2 cellular contexts compared by ENCODE assay signal in the genomic region with DNA sequence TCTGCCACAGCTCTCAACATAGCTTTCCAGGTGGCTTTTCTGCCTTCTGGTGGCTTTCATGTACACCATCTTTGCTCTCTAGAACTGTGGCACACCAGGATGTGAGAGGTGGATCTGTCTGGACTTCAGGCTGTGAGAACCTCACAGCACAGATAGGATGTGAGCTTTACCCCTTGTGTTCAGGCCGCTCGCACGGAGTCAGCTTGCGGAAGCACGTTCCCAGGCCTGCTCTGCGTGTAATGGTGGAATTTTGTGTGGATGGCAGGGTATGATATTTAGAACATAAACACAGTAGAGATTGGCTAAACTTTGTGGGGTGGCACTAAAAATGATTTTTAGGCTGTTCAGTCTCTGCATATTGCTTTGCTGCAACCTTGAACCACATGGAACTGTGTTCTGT.
TF ChIP-seq lines count a peak whose summit lies in the region.

No MANE protein-coding gene starts in this region.

TF ChIP-seq in WTC11, 78 proteins besides CTCF, POLR2A, EP300 and RAD21 (continues in another document):
- TF ChIP-seq ZNF423 (CRISPR knock-in tag; IDR thresholded peaks at IDR 0.05): no peak
- TF ChIP-seq, protein P1, sequence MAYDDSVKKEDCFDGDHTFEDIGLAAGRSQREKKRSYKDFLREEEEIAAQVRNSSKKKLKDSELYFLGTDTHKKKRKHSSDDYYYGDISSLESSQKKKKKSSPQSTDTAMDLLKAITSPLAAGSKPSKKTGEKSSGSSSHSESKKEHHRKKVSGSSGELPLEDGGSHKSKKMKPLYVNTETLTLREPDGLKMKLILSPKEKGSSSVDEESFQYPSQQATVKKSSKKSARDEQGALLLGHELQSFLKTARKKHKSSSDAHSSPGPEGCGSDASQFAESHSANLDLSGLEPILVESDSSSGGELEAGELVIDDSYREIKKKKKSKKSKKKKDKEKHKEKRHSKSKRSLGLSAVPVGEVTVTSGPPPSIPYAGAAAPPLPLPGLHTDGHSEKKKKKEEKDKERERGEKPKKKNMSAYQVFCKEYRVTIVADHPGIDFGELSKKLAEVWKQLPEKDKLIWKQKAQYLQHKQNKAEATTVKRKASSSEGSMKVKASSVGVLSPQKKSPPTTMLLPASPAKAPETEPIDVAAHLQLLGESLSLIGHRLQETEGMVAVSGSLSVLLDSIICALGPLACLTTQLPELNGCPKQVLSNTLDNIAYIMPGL (CRISPR knock-in tag; IDR thresholded peaks at IDR 0.05): no peak
- TF ChIP-seq, protein P2, sequence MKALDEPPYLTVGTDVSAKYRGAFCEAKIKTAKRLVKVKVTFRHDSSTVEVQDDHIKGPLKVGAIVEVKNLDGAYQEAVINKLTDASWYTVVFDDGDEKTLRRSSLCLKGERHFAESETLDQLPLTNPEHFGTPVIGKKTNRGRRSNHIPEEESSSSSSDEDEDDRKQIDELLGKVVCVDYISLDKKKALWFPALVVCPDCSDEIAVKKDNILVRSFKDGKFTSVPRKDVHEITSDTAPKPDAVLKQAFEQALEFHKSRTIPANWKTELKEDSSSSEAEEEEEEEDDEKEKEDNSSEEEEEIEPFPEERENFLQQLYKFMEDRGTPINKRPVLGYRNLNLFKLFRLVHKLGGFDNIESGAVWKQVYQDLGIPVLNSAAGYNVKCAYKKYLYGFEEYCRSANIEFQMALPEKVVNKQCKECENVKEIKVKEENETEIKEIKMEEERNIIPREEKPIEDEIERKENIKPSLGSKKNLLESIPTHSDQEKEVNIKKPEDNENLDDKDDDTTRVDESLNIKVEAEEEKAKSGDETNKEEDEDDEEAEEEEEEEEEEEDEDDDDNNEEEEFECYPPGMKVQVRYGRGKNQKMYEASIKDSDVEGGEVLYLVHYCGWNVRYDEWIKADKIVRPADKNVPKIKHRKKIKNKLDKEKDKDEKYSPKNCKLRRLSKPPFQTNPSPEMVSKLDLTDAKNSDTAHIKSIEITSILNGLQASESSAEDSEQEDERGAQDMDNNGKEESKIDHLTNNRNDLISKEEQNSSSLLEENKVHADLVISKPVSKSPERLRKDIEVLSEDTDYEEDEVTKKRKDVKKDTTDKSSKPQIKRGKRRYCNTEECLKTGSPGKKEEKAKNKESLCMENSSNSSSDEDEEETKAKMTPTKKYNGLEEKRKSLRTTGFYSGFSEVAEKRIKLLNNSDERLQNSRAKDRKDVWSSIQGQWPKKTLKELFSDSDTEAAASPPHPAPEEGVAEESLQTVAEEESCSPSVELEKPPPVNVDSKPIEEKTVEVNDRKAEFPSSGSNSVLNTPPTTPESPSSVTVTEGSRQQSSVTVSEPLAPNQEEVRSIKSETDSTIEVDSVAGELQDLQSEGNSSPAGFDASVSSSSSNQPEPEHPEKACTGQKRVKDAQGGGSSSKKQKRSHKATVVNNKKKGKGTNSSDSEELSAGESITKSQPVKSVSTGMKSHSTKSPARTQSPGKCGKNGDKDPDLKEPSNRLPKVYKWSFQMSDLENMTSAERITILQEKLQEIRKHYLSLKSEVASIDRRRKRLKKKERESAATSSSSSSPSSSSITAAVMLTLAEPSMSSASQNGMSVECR (CRISPR knock-in tag; IDR thresholded peaks at IDR 0.05; ENCODE audit: borderline replicate concordance): no peak
- TF ChIP-seq ZNF396 (CRISPR knock-in tag; IDR thresholded peaks at IDR 0.05; ENCODE audit: borderline replicate concordance): no peak
- TF ChIP-seq, protein P3, sequence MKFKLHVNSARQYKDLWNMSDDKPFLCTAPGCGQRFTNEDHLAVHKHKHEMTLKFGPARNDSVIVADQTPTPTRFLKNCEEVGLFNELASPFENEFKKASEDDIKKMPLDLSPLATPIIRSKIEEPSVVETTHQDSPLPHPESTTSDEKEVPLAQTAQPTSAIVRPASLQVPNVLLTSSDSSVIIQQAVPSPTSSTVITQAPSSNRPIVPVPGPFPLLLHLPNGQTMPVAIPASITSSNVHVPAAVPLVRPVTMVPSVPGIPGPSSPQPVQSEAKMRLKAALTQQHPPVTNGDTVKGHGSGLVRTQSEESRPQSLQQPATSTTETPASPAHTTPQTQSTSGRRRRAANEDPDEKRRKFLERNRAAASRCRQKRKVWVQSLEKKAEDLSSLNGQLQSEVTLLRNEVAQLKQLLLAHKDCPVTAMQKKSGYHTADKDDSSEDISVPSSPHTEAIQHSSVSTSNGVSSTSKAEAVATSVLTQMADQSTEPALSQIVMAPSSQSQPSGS (CRISPR knock-in tag; IDR thresholded peaks at IDR 0.05; ENCODE audit: borderline replicate concordance, low read depth): no peak
- no peak for TF ChIP-seq NR3C1 (CRISPR knock-in tag; conservative IDR thresholded peaks at IDR 0.05; ENCODE audit: low read depth)
- TF ChIP-seq, protein P4, sequence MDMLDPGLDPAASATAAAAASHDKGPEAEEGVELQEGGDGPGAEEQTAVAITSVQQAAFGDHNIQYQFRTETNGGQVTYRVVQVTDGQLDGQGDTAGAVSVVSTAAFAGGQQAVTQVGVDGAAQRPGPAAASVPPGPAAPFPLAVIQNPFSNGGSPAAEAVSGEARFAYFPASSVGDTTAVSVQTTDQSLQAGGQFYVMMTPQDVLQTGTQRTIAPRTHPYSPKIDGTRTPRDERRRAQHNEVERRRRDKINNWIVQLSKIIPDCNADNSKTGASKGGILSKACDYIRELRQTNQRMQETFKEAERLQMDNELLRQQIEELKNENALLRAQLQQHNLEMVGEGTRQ (CRISPR knock-in tag; IDR thresholded peaks at IDR 0.05): no peak
- TF ChIP-seq RELA (CRISPR knock-in tag; IDR thresholded peaks at IDR 0.05; ENCODE audit: borderline replicate concordance): no peak
- no peak for TF ChIP-seq NR2C2 (CRISPR knock-in tag; IDR thresholded peaks at IDR 0.05)
- TF ChIP-seq ZNF232 (CRISPR knock-in tag; IDR thresholded peaks at IDR 0.05): no peak
- no peak for TF ChIP-seq SP1 (CRISPR knock-in tag; conservative IDR thresholded peaks at IDR 0.05)
- TF ChIP-seq, protein P5, sequence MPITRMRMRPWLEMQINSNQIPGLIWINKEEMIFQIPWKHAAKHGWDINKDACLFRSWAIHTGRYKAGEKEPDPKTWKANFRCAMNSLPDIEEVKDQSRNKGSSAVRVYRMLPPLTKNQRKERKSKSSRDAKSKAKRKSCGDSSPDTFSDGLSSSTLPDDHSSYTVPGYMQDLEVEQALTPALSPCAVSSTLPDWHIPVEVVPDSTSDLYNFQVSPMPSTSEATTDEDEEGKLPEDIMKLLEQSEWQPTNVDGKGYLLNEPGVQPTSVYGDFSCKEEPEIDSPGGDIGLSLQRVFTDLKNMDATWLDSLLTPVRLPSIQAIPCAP (CRISPR knock-in tag; IDR thresholded peaks at IDR 0.05): no peak
- TF ChIP-seq ZNF219 (CRISPR knock-in tag; IDR thresholded peaks at IDR 0.05; ENCODE audit: borderline replicate concordance): no peak
- TF ChIP-seq, protein P6, sequence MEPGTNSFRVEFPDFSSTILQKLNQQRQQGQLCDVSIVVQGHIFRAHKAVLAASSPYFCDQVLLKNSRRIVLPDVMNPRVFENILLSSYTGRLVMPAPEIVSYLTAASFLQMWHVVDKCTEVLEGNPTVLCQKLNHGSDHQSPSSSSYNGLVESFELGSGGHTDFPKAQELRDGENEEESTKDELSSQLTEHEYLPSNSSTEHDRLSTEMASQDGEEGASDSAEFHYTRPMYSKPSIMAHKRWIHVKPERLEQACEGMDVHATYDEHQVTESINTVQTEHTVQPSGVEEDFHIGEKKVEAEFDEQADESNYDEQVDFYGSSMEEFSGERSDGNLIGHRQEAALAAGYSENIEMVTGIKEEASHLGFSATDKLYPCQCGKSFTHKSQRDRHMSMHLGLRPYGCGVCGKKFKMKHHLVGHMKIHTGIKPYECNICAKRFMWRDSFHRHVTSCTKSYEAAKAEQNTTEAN (CRISPR knock-in tag; IDR thresholded peaks at IDR 0.05): no peak
- no peak for TF ChIP-seq IRF2 (CRISPR knock-in tag; IDR thresholded peaks at IDR 0.05; ENCODE audit: borderline replicate concordance, low read depth)
- no peak for TF ChIP-seq TEAD4 (CRISPR knock-in tag; IDR thresholded peaks at IDR 0.05)
- no peak for TF ChIP-seq SOX15 (CRISPR knock-in tag; IDR thresholded peaks at IDR 0.05)

TF ChIP-seq in H1, 55 proteins besides CTCF, POLR2A, EP300 and RAD21:
- TF ChIP-seq BCL11A (IDR thresholded peaks at IDR 0.05; ENCODE audit: low read depth in 2 of 2, low read length in 2 of 2) (no peak), TAF7 (optimal IDR thresholded peaks at IDR 0.05; ENCODE audit: borderline replicate concordance, low read depth, low read length) (no peak), ASH2L (IDR thresholded peaks at IDR 0.05; ENCODE audit: low read length) (no peak), MAFK (IDR thresholded peaks at IDR 0.05; ENCODE audit: low read depth, low read length) (no peak), EGR1 (IDR thresholded peaks at IDR 0.05; ENCODE audit: borderline replicate concordance, low read depth, low read length) (no peak), GTF2F1 (IDR thresholded peaks at IDR 0.05; ENCODE audit: borderline replicate concordance, low read depth, low read length) (no peak)
TF ChIP-seq in H1: peak in this region for 0.
